In genomic region chrX:132900631-132901030, GRCh38 we compare ENCODE assay signal across 26 cellular contexts. TPM values are rescaled to one million over a fixed set of nuclear protein-coding genes. Genes with fewer than 3 reads are reported as not detected.
"Had no signal": no experiment of that assay in that cellular context is flagged by ENCODE, and none has a peak within 500 bp of the region (broad histone marks: within the 10 kb centered on the region; RNA-seq: fewer than 3 reads in every experiment).

No MANE protein-coding gene starts in this region.

- H3K27ac ChIP-seq: cardiac muscle cell, SJCRH30, VCaP had no signal

- DNase-seq: activated CD4-positive, alpha-beta memory T cell treated with anti-CD3 and anti-CD28 coated beads, Interleukin-2, amount 10 ng/mL, durations not matched to agents 7 days and 5 days; activated CD4-positive, alpha-beta T cell treated with anti-CD3 and anti-CD28 coated beads, Interleukin-2, amount 10 ng/mL, durations not matched to agents 7 days and 5 days; activated CD4-positive, CD25-positive, alpha-beta regulatory T cell; activated gamma-delta T cell; activated naive CD4-positive, alpha-beta T cell treated with anti-CD3 and anti-CD28 coated beads for 36 hours; activated T-cell treated with anti-CD3 and anti-CD28 coated beads for 4 hours; activated T-cell treated with anti-CD3 and anti-CD28 coated beads, Interleukin-2, amount 50 U/mL, for 48 hours; MM.1S; NCI-H1105; NCI-H1436; NCI-H1694 treated with DMSO at 0.1 percent for 48 hours; NCI-H2029 treated with DMSO at 0.1 percent for 48 hours; NCI-H510A treated with DMSO at 0.1 percent for 48 hours; NCI-H69; NK-92 treated with Interleukin-12 subunit alpha and Interleukin-12 subunit beta, amount 100 ng/mL, for 24 hours; OCI-M1; Right ventricle myocardium superior; RPMI8226; SJCRH30; SK-N-SH; T-helper 1 cell had no signal

- H3K36me3 ChIP-seq: cardiac muscle cell had no signal

- H3K9ac ChIP-seq: SK-N-SH had no signal

- H3K4me3 ChIP-seq: cardiac muscle cell, SJCRH30 had no signal

- H3K9me3 ChIP-seq: SJCRH30, SK-N-SH had no signal

- H3K4me2 ChIP-seq: SK-N-SH had no signal

- ATAC-seq: activated T-helper 17 cell treated with anti-CD3 and anti-CD28 coated beads, Interleukin-2, amount 50 U/mL, for 72 hours; Panc1 had no signal

- H3K9me2 ChIP-seq: SK-N-SH had no signal

- H3K4me1 ChIP-seq: SJCRH30 had no signal

- H3K27me3 ChIP-seq: cardiac muscle cell, SJCRH30 had no signal

RNA-seq across cellular contexts. Expression of gene HS6ST2, which starts 57.8 kb away (rescaled TPM):
- total RNA-seq: activated CD4-positive, alpha-beta T cell treated with anti-CD3 and anti-CD28 coated beads, Interleukin-2, amount 10 ng/mL, durations not matched to agents 7 days and 5 days; T-helper 2 cell treated with Interferon-gamma antibody and Interleukin-4, amounts not matched to agents 100 ng/mL and 5 ng/mL, for 36 hours had no signal
